In genomic region chr16:70427786-70428177, GRCh38 we compare ENCODE assay signal across 7 cellular contexts. TPM values are rescaled to one million over a fixed set of nuclear protein-coding genes. Genes with fewer than 3 reads are reported as not detected.
DNase-seq lines count a peak whose midpoint lies in the region; ATAC-seq lines count a peak whose summit lies in the region.

No MANE protein-coding gene starts in this region.

- no peak for DNase-seq in activated CD4-positive, alpha-beta memory T cell treated with anti-CD3 and anti-CD28 coated beads, Interleukin-2, amount 10 ng/mL, durations not matched to agents 7 days and 5 days
- DNase-seq in immature natural killer cell (no peak), NCI-H1694 treated with DMSO at 0.1 percent for 48 hours (lab: John Stamatoyannopoulos, UW) (no peak), NCI-H2196 treated with DMSO at 0.1 percent for 48 hours (lab: John Stamatoyannopoulos, UW; ENCODE audit: unreplicated experiment) (no peak)
- no peak for DNase-seq in stimulated activated naive CD8-positive, alpha-beta T cell treated with anti-CD3 and anti-CD28 coated beads, Interleukin-15, amount 100 ng/mL, for 72 hours

- H3K9me3 ChIP-seq in HUES6 (ENCODE audit: control insufficient read depth, insufficient read depth, low read depth, low read length), result no peaks in the 10 kb centered on the region

- peak overlapping the region; percentile 85; the same call in 1 of the 2 replicates for H3K27ac ChIP-seq in HUES6 (ENCODE audit: low read depth, low read length)

- peaks cover 5% of the 10 kb centered on the region; the same call in 1 of the 2 replicates for H3K36me3 ChIP-seq in HUES6 (ENCODE audit: control insufficient read depth, insufficient read depth, low read length)

- H3K4me3 Mint-ChIP-seq in activated CD4-positive, alpha-beta memory T cell treated with anti-CD3 and anti-CD28 coated beads, Interleukin-2, amount 10 ng/mL, durations not matched to agents 7 days and 5 days, result no peak overlapping the region
- H3K4me3 Mint-ChIP-seq in immature natural killer cell, result peak overlapping the region; percentile 36 to 84 (median 80)
- peak overlapping the region; percentile 64 to 78 for H3K4me3 Mint-ChIP-seq in stimulated activated naive CD8-positive, alpha-beta T cell treated with anti-CD3 and anti-CD28 coated beads, Interleukin-15, amount 100 ng/mL, for 72 hours

- peaks cover 5% of the 10 kb centered on the region for H3K36me3 Mint-ChIP-seq in activated CD4-positive, alpha-beta memory T cell treated with anti-CD3 and anti-CD28 coated beads, Interleukin-2, amount 10 ng/mL, durations not matched to agents 7 days and 5 days (ENCODE audit: low read depth)
- no peaks in the 10 kb centered on the region for H3K36me3 Mint-ChIP-seq in immature natural killer cell

- no peaks in the 10 kb centered on the region for H3K27me3 ChIP-seq in HUES6 (ENCODE audit: control insufficient read depth, insufficient read depth, low read length)

- no peaks in the 10 kb centered on the region for H3K27me3 Mint-ChIP-seq in activated CD4-positive, alpha-beta memory T cell treated with anti-CD3 and anti-CD28 coated beads, Interleukin-2, amount 10 ng/mL, durations not matched to agents 7 days and 5 days
- peaks cover 0 to 2% (median 1%) of the 10 kb centered on the region in 3 donors for H3K27me3 Mint-ChIP-seq in immature natural killer cell (ENCODE audit: low read depth in 3 of 3)
- H3K27me3 Mint-ChIP-seq in stimulated activated naive CD8-positive, alpha-beta T cell treated with anti-CD3 and anti-CD28 coated beads, Interleukin-15, amount 100 ng/mL, for 72 hours, result no peaks in the 10 kb centered on the region

- POLR2A ChIA-PET in activated CD4-positive, alpha-beta memory T cell treated with anti-CD3 and anti-CD28 coated beads, Interleukin-2, amount 10 ng/mL, durations not matched to agents 7 days and 5 days (lab: Charles Lee), result interaction anchor here (1.2 kb wide), 1 partner anchor 9 kb away, joined by 3 read pairs; no protein-coding TSS in a partner anchor

- ATAC-seq in stimulated activated naive CD8-positive, alpha-beta T cell treated with anti-CD3 and anti-CD28 coated beads, Interleukin-15, amount 100 ng/mL, for 72 hours, result no peak
- no peak for ATAC-seq in HG02973 (IDR thresholded peaks at IDR 0.05; ENCODE audit: unreplicated experiment)

- peak overlapping the region; percentile 31; the same call in 1 of the 2 replicates for H3K4me3 ChIP-seq in HUES6 (ENCODE audit: low read depth, low read length)

- peak overlapping the region; percentile 4 for H3K27ac Mint-ChIP-seq in activated CD4-positive, alpha-beta memory T cell treated with anti-CD3 and anti-CD28 coated beads, Interleukin-2, amount 10 ng/mL, durations not matched to agents 7 days and 5 days
- peak overlapping the region; percentile 84 to 96 (median 90) for H3K27ac Mint-ChIP-seq in immature natural killer cell
- peak overlapping the region; percentile 45 to 97 for H3K27ac Mint-ChIP-seq in stimulated activated naive CD8-positive, alpha-beta T cell treated with anti-CD3 and anti-CD28 coated beads, Interleukin-15, amount 100 ng/mL, for 72 hours

- H3K9ac ChIP-seq in HUES6 (ENCODE audit: low read length), result peak overlapping the region; percentile 81

- H3K4me1 Mint-ChIP-seq in activated CD4-positive, alpha-beta memory T cell treated with anti-CD3 and anti-CD28 coated beads, Interleukin-2, amount 10 ng/mL, durations not matched to agents 7 days and 5 days, result peaks cover 35% of the 10 kb centered on the region
- peaks cover 56% of the 10 kb centered on the region in 2 donors for H3K4me1 Mint-ChIP-seq in immature natural killer cell
- peaks cover 84% of the 10 kb centered on the region for H3K4me1 Mint-ChIP-seq in stimulated activated naive CD8-positive, alpha-beta T cell treated with anti-CD3 and anti-CD28 coated beads, Interleukin-15, amount 100 ng/mL, for 72 hours

- H3K9me3 Mint-ChIP-seq in activated CD4-positive, alpha-beta memory T cell treated with anti-CD3 and anti-CD28 coated beads, Interleukin-2, amount 10 ng/mL, durations not matched to agents 7 days and 5 days, result no peaks in the 10 kb centered on the region
- H3K9me3 Mint-ChIP-seq in immature natural killer cell, result no peaks in the 10 kb centered on the region
- H3K9me3 Mint-ChIP-seq in stimulated activated naive CD8-positive, alpha-beta T cell treated with anti-CD3 and anti-CD28 coated beads, Interleukin-15, amount 100 ng/mL, for 72 hours, result no peaks in the 10 kb centered on the region

- CTCF ChIA-PET in activated CD4-positive, alpha-beta memory T cell treated with anti-CD3 and anti-CD28 coated beads, Interleukin-2, amount 10 ng/mL, durations not matched to agents 7 days and 5 days (lab: Charles Lee), result interaction anchor here (0.7 kb wide), 1 partner anchor 48 kb away, joined by 3 read pairs; no protein-coding TSS in a partner anchor

- peaks cover 44% of the 10 kb centered on the region for H3K4me1 ChIP-seq in HUES6 (ENCODE audit: control insufficient read depth, insufficient read depth, low read length)

RNA-seq across cellular contexts. Expression of gene ST3GAL2, which starts 11.1 kb away (rescaled TPM):
- 10 to 100 TPM; 21.6 to 22.7 TPM for total RNA-seq in activated CD4-positive, alpha-beta memory T cell treated with anti-CD3 and anti-CD28 coated beads, Interleukin-2, amount 10 ng/mL, durations not matched to agents 7 days and 5 days
- 10 to 100 TPM; 11.1 to 20.7 (median 17.4) TPM for polyA plus RNA-seq in immature natural killer cell

RNA-seq across cellular contexts. Expression of gene FCSK, which starts 26.6 kb away (rescaled TPM):
- total RNA-seq in activated CD4-positive, alpha-beta memory T cell treated with anti-CD3 and anti-CD28 coated beads, Interleukin-2, amount 10 ng/mL, durations not matched to agents 7 days and 5 days, result 10 to 100 TPM; 17.3 to 17.4 TPM
- 10 to 100 TPM in 2 of 3 donors, 1 to 10 TPM in 1; 6.7 to 11.9 (median 10.5) TPM for polyA plus RNA-seq in immature natural killer cell

Comparison
In these comparisons a context has a peak if more than half of its experiments do, and no peak if none do; other contexts are left out.
1. H3K27ac Mint-ChIP-seq: peak in every context shown above with its lines; median percentile 90 in immature natural killer cell; 71 in stimulated activated naive CD8-positive, alpha-beta T cell treated with anti-CD3 and anti-CD28 coated beads, Interleukin-15, amount 100 ng/mL, for 72 hours; 4 in activated CD4-positive, alpha-beta memory T cell treated with anti-CD3 and anti-CD28 coated beads, Interleukin-2, amount 10 ng/mL, durations not matched to agents 7 days and 5 days.